In the genomic region with DNA sequence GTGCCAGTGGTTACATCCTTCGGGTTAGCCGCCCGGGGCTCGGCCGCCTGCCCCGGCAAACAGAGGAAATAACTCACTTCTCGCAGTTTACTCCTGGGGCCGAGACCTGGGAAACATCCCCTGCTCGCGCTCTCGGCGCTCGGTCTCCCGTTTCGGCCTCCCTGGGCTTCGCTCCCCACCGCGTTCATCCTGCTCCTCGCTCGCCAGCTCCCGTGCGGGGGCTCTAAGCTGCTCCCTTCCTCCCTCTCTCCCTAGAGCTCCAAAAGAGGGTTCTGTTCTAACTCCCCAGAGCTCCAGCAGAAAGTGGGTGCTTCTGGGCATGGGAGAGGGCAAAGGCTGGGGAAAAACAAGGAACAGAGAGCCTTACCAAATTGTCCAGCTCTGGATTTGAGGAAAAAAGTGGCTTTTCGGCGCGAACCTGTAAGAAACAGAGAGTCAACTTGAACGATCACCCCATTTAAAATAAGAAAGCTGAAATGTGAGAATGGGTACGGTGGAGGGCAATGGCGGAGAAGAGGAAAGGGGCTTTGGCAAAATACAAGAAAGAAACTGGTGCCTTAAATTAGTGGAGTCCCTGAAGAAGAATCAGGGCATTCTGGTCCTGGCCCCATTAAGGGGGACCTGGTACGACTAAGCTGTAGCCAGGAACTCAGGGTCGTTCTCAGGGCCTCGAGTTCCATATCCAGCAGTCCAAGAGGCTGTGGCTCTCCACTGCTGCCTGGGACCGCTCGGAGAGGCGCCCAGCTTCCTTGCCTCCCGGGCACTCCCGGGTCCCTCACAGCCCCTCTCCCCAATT, we compare ENCODE assay signal across 11 cellular contexts. TPM values are rescaled to one million over a fixed set of nuclear protein-coding genes. Genes with fewer than 3 reads are reported as not detected.
A peak's percentile ranks its signal among the peaks of the same experiment; 100 is the strongest.
DNase-seq lines count a peak whose midpoint lies in the region; FAIRE-seq and TF ChIP-seq lines count a peak whose summit lies in the region.
"Had no signal": no experiment of that assay in that cellular context is flagged by ENCODE, and none has a peak within 500 bp of the region (broad histone marks: within the 10 kb centered on the region; RNA-seq: fewer than 3 reads in every experiment).

No MANE protein-coding gene starts in this region.

- H3K27ac Mint-ChIP-seq in HFFc6 (peak overlapping the region; percentile 34; the same call in 1 of the 2 replicates), Caco-2 (ENCODE audit: unreplicated experiment) (no peak overlapping the region)
- H3K27ac Mint-ChIP-seq: activated naive CD4-positive, alpha-beta T cell treated with anti-CD3 and anti-CD28 coated beads, Interleukin-2, amount 10 ng/mL, durations not matched to agents 7 days and 5 days had no signal

- H3K4me1 Mint-ChIP-seq in HFFc6 (ENCODE audit: low read depth) = peaks cover 68% of the 10 kb centered on the region
- H3K4me1 Mint-ChIP-seq in Caco-2 (ENCODE audit: low read depth, unreplicated experiment) = peaks cover 15% of the 10 kb centered on the region

- H2AFZ ChIP-seq in smooth muscle cell (ENCODE audit: low read depth) = peak overlapping the region; percentile 67

- H3K36me3 Mint-ChIP-seq in HFFc6 (ENCODE audit: low read depth) (peaks cover 70% of the 10 kb centered on the region), Caco-2 (ENCODE audit: insufficient read depth, unreplicated experiment) (peaks cover 41% of the 10 kb centered on the region)

- BruUV-seq in Caco-2 (replicated peaks; lab: Mats Ljungman, UMichigan) = no TSS peak

- H3K9me3 Mint-ChIP-seq in HFFc6 (no peaks in the 10 kb centered on the region), Caco-2 (ENCODE audit: unreplicated experiment) (no peaks in the 10 kb centered on the region)

- no peak for DNase-seq in HFFc6
- peak in 2 of 10 donors; percentile 49 to 60 for DNase-seq in dorsolateral prefrontal cortex
- DNase-seq in kidney = peak; percentile 60
- no peak for DNase-seq in smooth muscle cell (lab: John Stamatoyannopoulos, UW; ENCODE audit: unreplicated experiment)
- DNase-seq in tibial artery = no peak
- DNase-seq in Caco-2 = no peak
- DNase-seq in NCI-H526 treated with DMSO at 0.1 percent for 48 hours (lab: John Stamatoyannopoulos, UW) = no peak
- no peak for DNase-seq in NCI-H2081 (lab: John Stamatoyannopoulos, UW)
- DNase-seq: activated naive CD4-positive, alpha-beta T cell treated with anti-CD3 and anti-CD28 coated beads, Interleukin-2, amount 10 ng/mL, durations not matched to agents 7 days and 5 days; DMS53; NCI-H446 treated with DMSO at 0.1 percent for 48 hours had no signal

- H3K4me1 ChIP-seq in kidney (ENCODE audit: control insufficient read depth in 1 of 2, insufficient read depth in 1 of 2, low read depth in 1 of 2, low read length in 2 of 2) (no peaks in the 10 kb centered on the region), smooth muscle cell (ENCODE audit: low read depth) (peaks cover 33% of the 10 kb centered on the region), tibial artery (peaks cover 0 to 20% (median 9%) of the 10 kb centered on the region in 4 donors), Caco-2 (peaks cover 5% of the 10 kb centered on the region; the same call in 1 of the 2 replicates)

- TF ChIP-seq CTCF in HFFc6 (IDR thresholded peaks at IDR 0.05) (no peak), dorsolateral prefrontal cortex (IDR thresholded peaks at IDR 0.05 in 54 of 56, conservative IDR thresholded peaks at IDR 0.05 in 2 of 56; ENCODE audit: low read depth in 1 of 56, partially characterized antibody in 56 of 56) (no peak), kidney (IDR thresholded peaks at IDR 0.05; ENCODE audit: borderline replicate concordance, extremely low read depth, insufficient read depth) (no peak), smooth muscle cell (IDR thresholded peaks at IDR 0.05; ENCODE audit: borderline replicate concordance, insufficient read depth, poor library complexity, severe bottlenecking) (no peak), tibial artery (IDR thresholded peaks at IDR 0.05) (no peak), Caco-2 (IDR thresholded peaks at IDR 0.05; ENCODE audit: insufficient read depth in 1 of 2, low read depth in 1 of 2, low read length in 1 of 2, severe bottlenecking in 1 of 2, unreplicated experiment in 1 of 2) (no peak)

- CTCF ChIA-PET in Caco-2 (lab: Charles Lee) = no interaction called here

- H3K4me3 Mint-ChIP-seq in HFFc6 (peak overlapping the region; percentile 44), Caco-2 (ENCODE audit: unreplicated experiment) (no peak overlapping the region)
- H3K4me3 Mint-ChIP-seq: activated naive CD4-positive, alpha-beta T cell treated with anti-CD3 and anti-CD28 coated beads, Interleukin-2, amount 10 ng/mL, durations not matched to agents 7 days and 5 days had no signal

- 6% methylated on average over 35 of the region's 36 CpGs for WGBS in smooth muscle cell (ENCODE audit: low lambda C conversion rate)

- H3K4me3 ChIP-seq in dorsolateral prefrontal cortex (peak overlapping the region; percentile 42 to 87 (median 74)), kidney (ENCODE audit: low read length in 2 of 2) (peak overlapping the region; percentile 77 to 81), smooth muscle cell (peak overlapping the region; percentile 96), tibial artery (peak overlapping the region in 1 of 2 donors; percentile 2), Caco-2 (ENCODE audit: low read depth, low read length) (no peak overlapping the region)

- intact Hi-C loops in dorsolateral prefrontal cortex (cut with DNase I) = no loop called here
- intact Hi-C loops in kidney (cut with DNase I) = loop anchor here (10.0 kb wide), 1 partner anchor 1581 kb away; no protein-coding TSS in a partner anchor
- intact Hi-C loops in tibial artery (cut with DNase I; ENCODE audit: low total_unique reads) = no loop called here
- intact Hi-C loops in Caco-2 (cut with micrococcal nuclease; ENCODE audit: unreplicated experiment) = no loop called here

- H3K9me3 ChIP-seq in kidney (ENCODE audit: control insufficient read depth in 1 of 2, low read length in 2 of 2) (no peaks in the 10 kb centered on the region), smooth muscle cell (replicated peaks; ENCODE audit: low read depth) (no peaks in the 10 kb centered on the region), tibial artery (no peaks in the 10 kb centered on the region), Caco-2 (no peaks in the 10 kb centered on the region)

- peaks cover 18% of the 10 kb centered on the region for H3F3A ChIP-seq in smooth muscle cell (ENCODE audit: low read depth)

- H3K27me3 ChIP-seq in dorsolateral prefrontal cortex (peaks cover 0 to 43% (median 9%) of the 10 kb centered on the region in 45 donors), smooth muscle cell (ENCODE audit: low read depth) (no peaks in the 10 kb centered on the region), tibial artery (no peaks in the 10 kb centered on the region), Caco-2 (replicated peaks; ENCODE audit: control insufficient read depth, insufficient read depth, low read length) (no peaks in the 10 kb centered on the region)

- no peaks in the 10 kb centered on the region for H3K36me3 ChIP-seq in kidney (ENCODE audit: control insufficient read depth in 1 of 2, insufficient read depth in 2 of 2, low read length in 2 of 2)
- peaks cover 5% of the 10 kb centered on the region for H3K36me3 ChIP-seq in smooth muscle cell (ENCODE audit: low read depth)
- peaks cover 0 to 15% (median 6%) of the 10 kb centered on the region in 3 donors for H3K36me3 ChIP-seq in tibial artery
- H3K36me3 ChIP-seq in Caco-2 (ENCODE audit: control insufficient read depth, insufficient read depth, low read length) = no peaks in the 10 kb centered on the region

- no peak for FAIRE-seq in kidney (lab: Jason Lieb, UNC)

- peak overlapping the region; percentile 99 for H3K4me2 ChIP-seq in smooth muscle cell

- H4K20me1 ChIP-seq in smooth muscle cell (ENCODE audit: low read depth) = peaks cover 45% of the 10 kb centered on the region

- peaks cover 87% of the 10 kb centered on the region for H3K79me2 ChIP-seq in smooth muscle cell (ENCODE audit: low read depth)

- H3K9ac ChIP-seq in kidney (ENCODE audit: low read length in 2 of 2) = peak overlapping the region; percentile 43 to 74
- H3K9ac ChIP-seq in smooth muscle cell (ENCODE audit: low read depth) = peak overlapping the region; percentile 86

- peaks cover 9% of the 10 kb centered on the region for H3K27me3 Mint-ChIP-seq in HFFc6 (ENCODE audit: insufficient read depth)
- no peaks in the 10 kb centered on the region for H3K27me3 Mint-ChIP-seq in Caco-2 (ENCODE audit: insufficient read depth, unreplicated experiment)

- peak overlapping the region; percentile 30 to 99 (median 95) for H3K27ac ChIP-seq in dorsolateral prefrontal cortex
- peak overlapping the region; percentile 86 to 94 for H3K27ac ChIP-seq in kidney (ENCODE audit: low read depth in 2 of 2, low read length in 2 of 2)
- peak overlapping the region; percentile 87 for H3K27ac ChIP-seq in smooth muscle cell (ENCODE audit: low read depth)
- H3K27ac ChIP-seq in tibial artery = peak overlapping the region in 1 of 2 donors; percentile 91

- POLR2A ChIA-PET in Caco-2 (lab: Charles Lee) = no interaction called here

RNA-seq across cellular contexts. Expression of gene MEIS2, which starts 5.0 kb away (rescaled TPM):
- 10 to 100 TPM; 31.8 to 48.0 (median 42.8) TPM for total RNA-seq in HFFc6 (2021; fragmentation: NEBNext Ultra II Directional; extraction: Animal tissue kit (Norgen Biotek cat#: 25700))
- total RNA-seq in dorsolateral prefrontal cortex (10 to 100 TPM; 23.7 to 65.2 (median 44.8) TPM), kidney (50.9 TPM), smooth muscle cell (18.8 and 33.4 TPM in 2 replicates), Caco-2 (2022) (28.5 and 28.7 TPM in 2 replicates)
- polyA plus RNA-seq in kidney (ENCODE audit: insufficient read depth, low read depth, low replicate concordance) (14.7 TPM), smooth muscle cell (13.0 and 16.7 TPM in 2 replicates)
